13 cellular contexts compared by ENCODE assay signal in genomic region chr9:106648799-106649198, GRCh38.
DNase-seq lines count a peak whose midpoint lies in the region; ATAC-seq and TF ChIP-seq lines count a peak whose summit lies in the region.
"Had no signal": no experiment of that assay in that cellular context is flagged by ENCODE, and none has a peak within 500 bp of the region (broad histone marks: within the 10 kb centered on the region; RNA-seq: fewer than 3 reads in every experiment).

No MANE protein-coding gene starts in this region.

- H3K27me3 Mint-ChIP-seq in effector memory CD8-positive, alpha-beta T cell, result no peaks in the 10 kb centered on the region
- H3K27me3 Mint-ChIP-seq: activated CD4-positive, alpha-beta T cell treated with anti-CD3 and anti-CD28 coated beads, Interleukin-2, amount 10 ng/mL, durations not matched to agents 7 days and 5 days had no signal

- no peak overlapping the region for H3K4me3 ChIP-seq in Karpas-422 (ENCODE audit: low read length)
- H3K4me3 ChIP-seq in cardiac fibroblast (replicated peaks in 1 of 2; ENCODE audit: low read depth in 2 of 2, low read length in 2 of 2), result no peak overlapping the region
- H3K4me3 ChIP-seq in right lobe of liver, result no peak overlapping the region
- H3K4me3 ChIP-seq: stomach had no signal

- TF ChIP-seq POLR2A in right lobe of liver (IDR thresholded peaks at IDR 0.05), result no peak

- H3K27me3 ChIP-seq in Karpas-422 (ENCODE audit: low read length) (no peaks in the 10 kb centered on the region), right lobe of liver (no peaks in the 10 kb centered on the region)
- H3K27me3 ChIP-seq: stomach had no signal

- H3K4me3 Mint-ChIP-seq in effector memory CD8-positive, alpha-beta T cell, result no peak overlapping the region
- H3K4me3 Mint-ChIP-seq: activated CD4-positive, alpha-beta T cell treated with anti-CD3 and anti-CD28 coated beads, Interleukin-2, amount 10 ng/mL, durations not matched to agents 7 days and 5 days had no signal

- H3K27ac Mint-ChIP-seq in effector memory CD8-positive, alpha-beta T cell, result no peak overlapping the region
- H3K27ac Mint-ChIP-seq: activated CD4-positive, alpha-beta T cell treated with anti-CD3 and anti-CD28 coated beads, Interleukin-2, amount 10 ng/mL, durations not matched to agents 7 days and 5 days had no signal

- H3K36me3 ChIP-seq in Karpas-422 (ENCODE audit: insufficient read depth, low read length) (no peaks in the 10 kb centered on the region), right lobe of liver (no peaks in the 10 kb centered on the region)
- H3K36me3 ChIP-seq: stomach had no signal

- peak; percentile 1 for DNase-seq in COR-L47 (lab: John Stamatoyannopoulos, UW)
- DNase-seq in Karpas-422, result peak; percentile 38
- DNase-seq in cardiac fibroblast (ENCODE audit: low read depth in 2 of 2), result peak; percentile 49 to 57
- DNase-seq in right lobe of liver, result no peak
- no peak for DNase-seq in effector memory CD8-positive, alpha-beta T cell
- DNase-seq in SIG-M5 (lab: John Stamatoyannopoulos, UW), result no peak
- no peak for DNase-seq in substantia nigra (lab: John Stamatoyannopoulos, UW)
- DNase-seq: activated CD4-positive, alpha-beta T cell treated with anti-CD3 and anti-CD28 coated beads, Interleukin-2, amount 10 ng/mL, durations not matched to agents 7 days and 5 days; activated naive CD4-positive, alpha-beta T cell treated with Interleukin-2 at 50 U/mL for 16 hours; stimulated activated CD4-positive, alpha-beta T cell treated with anti-CD3 and anti-CD28 coated beads, Interleukin-15, amount 100 ng/mL, for 24 hours; stomach had no signal

- H3K9me3 ChIP-seq in Karpas-422 (ENCODE audit: low read length) (no peaks in the 10 kb centered on the region), right lobe of liver (no peaks in the 10 kb centered on the region)
- H3K9me3 ChIP-seq: stomach had no signal

- TF ChIP-seq CTCF in cardiac fibroblast (IDR thresholded peaks at IDR 0.05; ENCODE audit: low read depth, low read length), result peak; percentile 26
- peak in 3 of 4 donors; percentile 22 to 35 (median 25) for TF ChIP-seq CTCF in right lobe of liver (IDR thresholded peaks at IDR 0.05)

- H4K20me1 ChIP-seq in Karpas-422 (ENCODE audit: insufficient read depth, low read depth, low read length), result no peaks in the 10 kb centered on the region

- H3K27ac ChIP-seq in Karpas-422 (ENCODE audit: low read length), result no peak overlapping the region
- no peak overlapping the region for H3K27ac ChIP-seq in right lobe of liver
- H3K27ac ChIP-seq in substantia nigra (ENCODE audit: low read depth, low read length, poor library complexity, severe bottlenecking), result no peak overlapping the region
- H3K27ac ChIP-seq: HL-60, stomach had no signal

- H2AFZ ChIP-seq in Karpas-422 (ENCODE audit: low read length), result no peak overlapping the region

- 19% methylated on average over 2 of the region's 2 CpGs for WGBS in right lobe of liver (ENCODE audit: insufficient coverage, low coverage, low lambda C conversion rate, missing lambda C conversion rate)

- H3K9ac ChIP-seq in Karpas-422 (ENCODE audit: low read length), result no peak overlapping the region

- no peaks in the 10 kb centered on the region for H3K36me3 Mint-ChIP-seq in effector memory CD8-positive, alpha-beta T cell (ENCODE audit: insufficient read depth)

- H3K9me2 ChIP-seq in Karpas-422 (replicated peaks; ENCODE audit: insufficient read depth, low read length), result no peaks in the 10 kb centered on the region

- ATAC-seq in right lobe of liver, result peak in 1 of 4 donors; percentile 35
- no peak for ATAC-seq in effector memory CD8-positive, alpha-beta T cell (replicated peaks)
- ATAC-seq in GM19023 (IDR thresholded peaks at IDR 0.05; ENCODE audit: unreplicated experiment), result no peak

- H3K4me1 Mint-ChIP-seq in effector memory CD8-positive, alpha-beta T cell (ENCODE audit: low read depth in 2 of 2), result no peaks in the 10 kb centered on the region
- H3K4me1 Mint-ChIP-seq: activated CD4-positive, alpha-beta T cell treated with anti-CD3 and anti-CD28 coated beads, Interleukin-2, amount 10 ng/mL, durations not matched to agents 7 days and 5 days had no signal

- H3K9me3 Mint-ChIP-seq in effector memory CD8-positive, alpha-beta T cell, result peaks cover 10 to 15% of the 10 kb centered on the region in 2 donors
- H3K9me3 Mint-ChIP-seq: activated CD4-positive, alpha-beta T cell treated with anti-CD3 and anti-CD28 coated beads, Interleukin-2, amount 10 ng/mL, durations not matched to agents 7 days and 5 days had no signal

- H3K79me2 ChIP-seq in Karpas-422 (ENCODE audit: low read length), result no peaks in the 10 kb centered on the region

- H3K4me1 ChIP-seq in Karpas-422 (ENCODE audit: low read length) (no peaks in the 10 kb centered on the region), right lobe of liver (no peaks in the 10 kb centered on the region)
- H3K4me1 ChIP-seq: stomach had no signal

- intact Hi-C loops in right lobe of liver (cut with DNase I), result no loop called here

- H3K4me2 ChIP-seq in Karpas-422 (ENCODE audit: low read depth, low read length, poor library complexity, severe bottlenecking), result no peak overlapping the region

Comparison
In these comparisons a context has a peak if more than half of its experiments do, and no peak if none do; other contexts are left out.
1. DNase-seq: peak in COR-L47 (single experiment), Karpas-422 (single experiment) and cardiac fibroblast (2 of 2); none in right lobe of liver (0 of 3), effector memory CD8-positive, alpha-beta T cell (0 of 3), SIG-M5 (single experiment) and substantia nigra (0 of 49).